ENCODE assay signal across 15 cellular contexts in genomic region chr3:52299247-52299657, GRCh38. TPM values are rescaled to one million over a fixed set of nuclear protein-coding genes. Genes with fewer than 3 reads are reported as not detected.
DNase-seq lines count a peak whose midpoint lies in the region; ATAC-seq lines count a peak whose summit lies in the region.
"Had no signal": no experiment of that assay in that cellular context is flagged by ENCODE, and none has a peak within 500 bp of the region (broad histone marks: within the 10 kb centered on the region; RNA-seq: fewer than 3 reads in every experiment).

No MANE protein-coding gene starts in this region.

- no peak overlapping the region for H2AK5ac ChIP-seq in mesenchymal stem cell (ENCODE audit: low read length, severe bottlenecking)

- H3K27ac ChIP-seq in mesenchymal stem cell (ENCODE audit: low read length, poor library complexity, severe bottlenecking): no peak overlapping the region
- H3K27ac ChIP-seq: 22Rv1, thyroid gland had no signal

- peak overlapping the region; percentile 46 to 70 for H3K18ac ChIP-seq in mesenchymal stem cell (ENCODE audit: low read depth in 1 of 2, low read length in 2 of 2)

- H2AFZ ChIP-seq in mesenchymal stem cell (ENCODE audit: low read depth, low read length): no peak overlapping the region

- H3K4me3 Mint-ChIP-seq in dendritic cell treated with granulocyte-macrophage colony-stimulating factor and Interleukin-4, amounts not matched to agents 40 ng/mL and 50 ng/mL, for 4 days: no peak overlapping the region
- H3K4me3 Mint-ChIP-seq in stimulated activated memory B cell treated with anti-CD40 and anti-IgM and Interleukin-4, amounts not matched to agents 10 μg/mL and 1 μg/mL and 100 μg/mL, for 72 hours: peak overlapping the region; percentile 3
- no peak overlapping the region for H3K4me3 Mint-ChIP-seq in activated T-cell treated with anti-CD3 and anti-CD28 coated beads, Interleukin-2, amount 50 U/mL, for 4 hours
- H3K4me3 Mint-ChIP-seq: activated naive CD8-positive, alpha-beta T cell treated with anti-CD3 and anti-CD28 coated beads, Interleukin-2, amount 50 U/mL, for 24 hours; CD4-positive, alpha-beta T cell had no signal

- peak overlapping the region; percentile 15 for H2BK15ac ChIP-seq in mesenchymal stem cell (ENCODE audit: low read depth, poor library complexity, severe bottlenecking)

- H3K27me3 Mint-ChIP-seq in dendritic cell treated with granulocyte-macrophage colony-stimulating factor and Interleukin-4, amounts not matched to agents 40 ng/mL and 50 ng/mL, for 4 days: peaks cover 25% of the 10 kb centered on the region
- no peaks in the 10 kb centered on the region for H3K27me3 Mint-ChIP-seq in stimulated activated memory B cell treated with anti-CD40 and anti-IgM and Interleukin-4, amounts not matched to agents 10 μg/mL and 1 μg/mL and 100 μg/mL, for 72 hours
- no peaks in the 10 kb centered on the region for H3K27me3 Mint-ChIP-seq in activated T-cell treated with anti-CD3 and anti-CD28 coated beads, Interleukin-2, amount 50 U/mL, for 4 hours (ENCODE audit: low read depth)
- H3K27me3 Mint-ChIP-seq: activated naive CD8-positive, alpha-beta T cell treated with anti-CD3 and anti-CD28 coated beads, Interleukin-2, amount 50 U/mL, for 24 hours; CD4-positive, alpha-beta T cell had no signal

- H3K23ac ChIP-seq in mesenchymal stem cell (ENCODE audit: low read length in 2 of 2): peak overlapping the region in 1 of 2 experiments; percentile 17

- peaks cover 22% of the 10 kb centered on the region for H3K4me1 ChIP-seq in mesenchymal stem cell (ENCODE audit: control insufficient read depth, insufficient read depth, low read depth, low read length)

- no peaks in the 10 kb centered on the region for H3K9me3 ChIP-seq in mesenchymal stem cell (ENCODE audit: control insufficient read depth, low read length)
- H3K9me3 ChIP-seq: thyroid gland had no signal

- intact Hi-C loops in dendritic cell treated with granulocyte-macrophage colony-stimulating factor and Interleukin-4, amounts not matched to agents 40 ng/mL and 50 ng/mL, for 4 days (cut with micrococcal nuclease): no loop called here

- peak overlapping the region; percentile 81 for H4K8ac ChIP-seq in mesenchymal stem cell (ENCODE audit: low read length)

- peak overlapping the region in 1 of 2 experiments; percentile 81 for H2BK12ac ChIP-seq in mesenchymal stem cell (ENCODE audit: low read length in 2 of 2)

- H3K4me3 ChIP-seq in mesenchymal stem cell (ENCODE audit: insufficient read depth in 1 of 2, low read depth in 1 of 2, low read length in 2 of 2): no peak overlapping the region
- H3K4me3 ChIP-seq: thyroid gland had no signal

- peak overlapping the region; percentile 67 for H3K27ac Mint-ChIP-seq in dendritic cell treated with granulocyte-macrophage colony-stimulating factor and Interleukin-4, amounts not matched to agents 40 ng/mL and 50 ng/mL, for 4 days
- H3K27ac Mint-ChIP-seq in stimulated activated memory B cell treated with anti-CD40 and anti-IgM and Interleukin-4, amounts not matched to agents 10 μg/mL and 1 μg/mL and 100 μg/mL, for 72 hours: peak overlapping the region; percentile 84
- H3K27ac Mint-ChIP-seq: activated naive CD8-positive, alpha-beta T cell treated with anti-CD3 and anti-CD28 coated beads, Interleukin-2, amount 50 U/mL, for 24 hours; CD4-positive, alpha-beta T cell had no signal

- peak overlapping the region in 1 of 2 experiments; percentile 86 for H3K14ac ChIP-seq in mesenchymal stem cell (ENCODE audit: low read length in 2 of 2)

- no peak overlapping the region for H3K9ac ChIP-seq in mesenchymal stem cell (ENCODE audit: low read length)

- peaks cover 0 to 26% of the 10 kb centered on the region in 2 experiments for H3K36me3 ChIP-seq in mesenchymal stem cell (ENCODE audit: control insufficient read depth in 1 of 2, insufficient read depth in 2 of 2, low read depth in 1 of 2, low read length in 2 of 2)
- H3K36me3 ChIP-seq: thyroid gland had no signal

- H3K36me3 Mint-ChIP-seq in dendritic cell treated with granulocyte-macrophage colony-stimulating factor and Interleukin-4, amounts not matched to agents 40 ng/mL and 50 ng/mL, for 4 days (ENCODE audit: low read depth): peaks cover 28% of the 10 kb centered on the region
- peaks cover 19% of the 10 kb centered on the region for H3K36me3 Mint-ChIP-seq in stimulated activated memory B cell treated with anti-CD40 and anti-IgM and Interleukin-4, amounts not matched to agents 10 μg/mL and 1 μg/mL and 100 μg/mL, for 72 hours
- peaks cover 2% of the 10 kb centered on the region for H3K36me3 Mint-ChIP-seq in activated T-cell treated with anti-CD3 and anti-CD28 coated beads, Interleukin-2, amount 50 U/mL, for 4 hours (ENCODE audit: insufficient read depth)

- H2BK120ac ChIP-seq in mesenchymal stem cell (ENCODE audit: low read depth, low read length): peak overlapping the region; percentile 24

- peaks cover 3% of the 10 kb centered on the region for H3K79me1 ChIP-seq in mesenchymal stem cell (replicated peaks; ENCODE audit: low read length, poor library complexity, severe bottlenecking)

- H2BK5ac ChIP-seq in mesenchymal stem cell (ENCODE audit: low read depth, low read length, poor library complexity, severe bottlenecking): no peak overlapping the region

- peak overlapping the region; percentile 11 to 17 for H3K4ac ChIP-seq in mesenchymal stem cell (ENCODE audit: low read depth in 1 of 2, low read length in 2 of 2)

- 26% methylated on average over 8 of the region's 8 CpGs for WGBS in mesenchymal stem cell

- no peak overlapping the region for H3K4me2 ChIP-seq in mesenchymal stem cell (ENCODE audit: low read length, poor library complexity, severe bottlenecking)

- peak overlapping the region; percentile 90 for H4K91ac ChIP-seq in mesenchymal stem cell (ENCODE audit: low read length)

- no peak for ATAC-seq in stimulated activated memory B cell treated with anti-CD40 and anti-IgM and Interleukin-4, amounts not matched to agents 10 μg/mL and 1 μg/mL and 100 μg/mL, for 72 hours
- ATAC-seq in GM18861 (IDR thresholded peaks at IDR 0.05; ENCODE audit: unreplicated experiment): no peak
- no peak for ATAC-seq in activated T-cell treated with anti-CD3 and anti-CD28 coated beads, Interleukin-2, amount 50 U/mL, for 4 hours

- peak in 2 of 3 experiments; percentile 26 to 51 for DNase-seq in NCI-H1417 (lab: John Stamatoyannopoulos, UW)
- no peak for DNase-seq in NCI-H1417 treated with DMSO at 0.1 percent for 48 hours (lab: John Stamatoyannopoulos, UW)
- DNase-seq in mesenchymal stem cell: no peak
- DNase-seq in activated T-cell treated with anti-CD3 and anti-CD28 coated beads, Interleukin-2, amount 50 U/mL, for 4 hours: no peak
- DNase-seq in hippocampal formation (lab: John Stamatoyannopoulos, UW): no peak
- DNase-seq: activated naive CD8-positive, alpha-beta T cell treated with anti-CD3 and anti-CD28 coated beads, Interleukin-2, amount 50 U/mL, for 24 hours; CD4-positive, alpha-beta T cell; midbrain; NCI-H2029; NCI-H774 had no signal

- H3K4me1 Mint-ChIP-seq in dendritic cell treated with granulocyte-macrophage colony-stimulating factor and Interleukin-4, amounts not matched to agents 40 ng/mL and 50 ng/mL, for 4 days (ENCODE audit: low read depth): peaks cover 65% of the 10 kb centered on the region
- H3K4me1 Mint-ChIP-seq in stimulated activated memory B cell treated with anti-CD40 and anti-IgM and Interleukin-4, amounts not matched to agents 10 μg/mL and 1 μg/mL and 100 μg/mL, for 72 hours: peaks cover 41% of the 10 kb centered on the region
- peaks cover 3% of the 10 kb centered on the region for H3K4me1 Mint-ChIP-seq in activated T-cell treated with anti-CD3 and anti-CD28 coated beads, Interleukin-2, amount 50 U/mL, for 4 hours (ENCODE audit: low read depth)

- H3K27me3 ChIP-seq in mesenchymal stem cell (ENCODE audit: control insufficient read depth in 1 of 2, insufficient read depth in 1 of 2, low read length in 2 of 2): peaks cover 14 to 25% of the 10 kb centered on the region in 2 experiments
- H3K27me3 ChIP-seq: thyroid gland had no signal

- H3K9me3 Mint-ChIP-seq in dendritic cell treated with granulocyte-macrophage colony-stimulating factor and Interleukin-4, amounts not matched to agents 40 ng/mL and 50 ng/mL, for 4 days: no peaks in the 10 kb centered on the region
- H3K9me3 Mint-ChIP-seq in stimulated activated memory B cell treated with anti-CD40 and anti-IgM and Interleukin-4, amounts not matched to agents 10 μg/mL and 1 μg/mL and 100 μg/mL, for 72 hours: no peaks in the 10 kb centered on the region
- no peaks in the 10 kb centered on the region for H3K9me3 Mint-ChIP-seq in activated T-cell treated with anti-CD3 and anti-CD28 coated beads, Interleukin-2, amount 50 U/mL, for 4 hours
- H3K9me3 Mint-ChIP-seq: activated naive CD8-positive, alpha-beta T cell treated with anti-CD3 and anti-CD28 coated beads, Interleukin-2, amount 50 U/mL, for 24 hours; CD4-positive, alpha-beta T cell had no signal

RNA-seq across cellular contexts. Expression of gene GLYCTK, which starts 11.6 kb away (rescaled TPM):
- polyA plus RNA-seq in mesenchymal stem cell (2013, experiment 1 of 2): 2.2 TPM
- polyA plus RNA-seq in mesenchymal stem cell (2013, experiment 2 of 2): 2.4 TPM
- 10 to 100 TPM; 13.0 to 15.5 (median 13.3) TPM for total RNA-seq in activated T-cell treated with anti-CD3 and anti-CD28 coated beads, Interleukin-2, amount 50 U/mL, for 4 hours

RNA-seq across cellular contexts. Expression of gene DNAH1, which starts 16.9 kb away (rescaled TPM):
- 1.0 TPM for polyA plus RNA-seq in mesenchymal stem cell (2013, experiment 1 of 2)
- 1.0 TPM for polyA plus RNA-seq in mesenchymal stem cell (2013, experiment 2 of 2)
- 1 to 10 TPM; 6.4 to 8.4 (median 6.6) TPM for total RNA-seq in activated T-cell treated with anti-CD3 and anti-CD28 coated beads, Interleukin-2, amount 50 U/mL, for 4 hours

RNA-seq across cellular contexts. Expression of gene WDR82, which starts 20.8 kb away (rescaled TPM):
- polyA plus RNA-seq in mesenchymal stem cell (2013, experiment 1 of 2): 29.2 TPM
- polyA plus RNA-seq in mesenchymal stem cell (2013, experiment 2 of 2): 30.0 TPM
- 100 to 1,000 TPM; 107 to 119 (median 115) TPM for total RNA-seq in activated T-cell treated with anti-CD3 and anti-CD28 coated beads, Interleukin-2, amount 50 U/mL, for 4 hours

RNA-seq across cellular contexts. Expression of gene PPM1M, which starts 53.7 kb away (rescaled TPM):
- polyA plus RNA-seq in mesenchymal stem cell (2013, experiment 1 of 2): 11.3 TPM
- polyA plus RNA-seq in mesenchymal stem cell (2013, experiment 2 of 2): 10.9 TPM
- total RNA-seq in activated T-cell treated with anti-CD3 and anti-CD28 coated beads, Interleukin-2, amount 50 U/mL, for 4 hours: 10 to 100 TPM; 26.6 to 40.0 (median 39.7) TPM

Comparison
In these comparisons a context has a peak if more than half of its experiments do, and no peak if none do; other contexts are left out.
1. DNase-seq: peak in NCI-H1417 (2 of 3); none in NCI-H1417 treated with DMSO at 0.1 percent for 48 hours (single experiment), mesenchymal stem cell (single experiment), activated T-cell treated with anti-CD3 and anti-CD28 coated beads, Interleukin-2, amount 50 U/mL, for 4 hours (single experiment) and hippocampal formation (0 of 2).